In genomic region chr17:4607261-4607731, GRCh38 we compare ENCODE assay signal across 15 cellular contexts. TPM values are rescaled to one million over a fixed set of nuclear protein-coding genes. Genes with fewer than 3 reads are reported as not detected.
A peak's percentile ranks its signal among the peaks of the same experiment; 100 is the strongest.
DNase-seq lines count a peak whose midpoint lies in the region; FAIRE-seq and TF ChIP-seq lines count a peak whose summit lies in the region.
"Had no signal": no experiment of that assay in that cellular context is flagged by ENCODE, and none has a peak within 500 bp of the region (broad histone marks: within the 10 kb centered on the region; RNA-seq: fewer than 3 reads in every experiment).

No MANE protein-coding gene starts in this region.

- no peaks in the 10 kb centered on the region for H3K36me3 Mint-ChIP-seq in astrocyte (ENCODE audit: low read depth, unreplicated experiment)
- H3K36me3 Mint-ChIP-seq in neural progenitor cell, result no peaks in the 10 kb centered on the region
- H3K36me3 Mint-ChIP-seq in type B pancreatic cell, result peaks cover 17% of the 10 kb centered on the region
- H3K36me3 Mint-ChIP-seq in glutamatergic neuron (ENCODE audit: unreplicated experiment), result no peaks in the 10 kb centered on the region

- H3K4me3 Mint-ChIP-seq in astrocyte (ENCODE audit: unreplicated experiment) (no peak overlapping the region), neural progenitor cell (no peak overlapping the region), type B pancreatic cell (peak overlapping the region; percentile 75), glutamatergic neuron (ENCODE audit: unreplicated experiment) (no peak overlapping the region)
- H3K4me3 Mint-ChIP-seq: CD4-positive, alpha-beta T cell had no signal

- H3K4me1 ChIP-seq in astrocyte (ENCODE audit: insufficient read depth, low read length), result peaks cover 13% of the 10 kb centered on the region
- H3K4me1 ChIP-seq in cardiac muscle cell (ENCODE audit: low read depth), result peaks cover 74% of the 10 kb centered on the region
- peaks cover 12% of the 10 kb centered on the region for H3K4me1 ChIP-seq in neural progenitor cell

- H3K27me3 ChIP-seq in astrocyte (ENCODE audit: insufficient read depth, low read length) (peaks cover 33% of the 10 kb centered on the region), cardiac muscle cell (no peaks in the 10 kb centered on the region), neural progenitor cell (no peaks in the 10 kb centered on the region)

- no peaks in the 10 kb centered on the region for H4K20me1 ChIP-seq in astrocyte (ENCODE audit: insufficient read depth, low read length)
- H4K20me1 ChIP-seq in neural progenitor cell (ENCODE audit: low read depth), result no peaks in the 10 kb centered on the region

- H3K9me3 ChIP-seq in astrocyte (ENCODE audit: insufficient read depth, low read depth, low read length) (no peaks in the 10 kb centered on the region), cardiac muscle cell (ENCODE audit: low read depth) (no peaks in the 10 kb centered on the region), neural progenitor cell (ENCODE audit: low read depth) (no peaks in the 10 kb centered on the region)

- no peaks in the 10 kb centered on the region for H3K36me3 ChIP-seq in astrocyte (ENCODE audit: insufficient read depth, low read length)
- peaks cover 16% of the 10 kb centered on the region for H3K36me3 ChIP-seq in cardiac muscle cell
- no peaks in the 10 kb centered on the region for H3K36me3 ChIP-seq in neural progenitor cell

- H3K79me2 ChIP-seq in astrocyte (ENCODE audit: insufficient read depth, low read length) (no peaks in the 10 kb centered on the region), neural progenitor cell (ENCODE audit: low read depth) (no peaks in the 10 kb centered on the region)

- no peak overlapping the region for H3K9ac ChIP-seq in astrocyte (ENCODE audit: low read length)
- H3K9ac ChIP-seq in neural progenitor cell, result no peak overlapping the region

- no peaks in the 10 kb centered on the region for H3K9me3 Mint-ChIP-seq in astrocyte (ENCODE audit: unreplicated experiment)
- H3K9me3 Mint-ChIP-seq in neural progenitor cell, result no peaks in the 10 kb centered on the region
- no peaks in the 10 kb centered on the region for H3K9me3 Mint-ChIP-seq in type B pancreatic cell
- H3K9me3 Mint-ChIP-seq in glutamatergic neuron (ENCODE audit: unreplicated experiment), result peaks cover 1% of the 10 kb centered on the region
- H3K9me3 Mint-ChIP-seq: activated T-helper 2 cell treated with anti-CD3 and anti-CD28 coated beads, Interferon-gamma antibody, Interleukin-2, Interleukin-4, amounts not matched to agents 10 μg/mL and 5 μg/mL and 100 μg/mL, durations not matched to agents 14 hours and 24 hours and 36 hours; CD4-positive, alpha-beta T cell had no signal

- H3K27ac Mint-ChIP-seq in astrocyte (ENCODE audit: unreplicated experiment) (peak overlapping the region; percentile 41), neural progenitor cell (peak overlapping the region; percentile 65), type B pancreatic cell (peak overlapping the region; percentile 70), glutamatergic neuron (ENCODE audit: unreplicated experiment) (no peak overlapping the region)
- H3K27ac Mint-ChIP-seq: activated T-helper 2 cell treated with anti-CD3 and anti-CD28 coated beads, Interferon-gamma antibody, Interleukin-2, Interleukin-4, amounts not matched to agents 10 μg/mL and 5 μg/mL and 100 μg/mL, durations not matched to agents 14 hours and 24 hours and 36 hours; CD4-positive, alpha-beta T cell had no signal

- H3K4me3 ChIP-seq in astrocyte (ENCODE audit: insufficient read depth, low read depth, low read length), result no peak overlapping the region
- H3K4me3 ChIP-seq in cardiac muscle cell, result no peak overlapping the region
- no peak overlapping the region for H3K4me3 ChIP-seq in neural progenitor cell

- no peaks in the 10 kb centered on the region for H3F3A ChIP-seq in neural progenitor cell (ENCODE audit: low read depth)

- no peak overlapping the region for H2AFZ ChIP-seq in astrocyte (ENCODE audit: low read depth, low read length)
- H2AFZ ChIP-seq in neural progenitor cell (replicated peaks), result no peak overlapping the region

- no peak overlapping the region for H3K27ac ChIP-seq in astrocyte (ENCODE audit: low read depth, low read length)
- peak overlapping the region; percentile 96 for H3K27ac ChIP-seq in cardiac muscle cell
- H3K27ac ChIP-seq in neural progenitor cell, result no peak overlapping the region

- peaks cover 22% of the 10 kb centered on the region for H3K4me1 Mint-ChIP-seq in astrocyte (ENCODE audit: low read depth, unreplicated experiment)
- peaks cover 30% of the 10 kb centered on the region for H3K4me1 Mint-ChIP-seq in neural progenitor cell
- peaks cover 59% of the 10 kb centered on the region for H3K4me1 Mint-ChIP-seq in type B pancreatic cell (ENCODE audit: unreplicated experiment)
- H3K4me1 Mint-ChIP-seq in glutamatergic neuron (ENCODE audit: low read depth, unreplicated experiment), result peaks cover 34% of the 10 kb centered on the region

- no peak for FAIRE-seq in astrocyte (lab: Jason Lieb, UNC)

- peaks cover 24% of the 10 kb centered on the region for H3K27me3 Mint-ChIP-seq in astrocyte (ENCODE audit: low read depth, unreplicated experiment)
- peaks cover 2% of the 10 kb centered on the region for H3K27me3 Mint-ChIP-seq in neural progenitor cell (ENCODE audit: insufficient read depth, low read depth)
- H3K27me3 Mint-ChIP-seq in type B pancreatic cell, result no peaks in the 10 kb centered on the region
- H3K27me3 Mint-ChIP-seq in glutamatergic neuron (ENCODE audit: unreplicated experiment), result peaks cover 3% of the 10 kb centered on the region

- H3K4me2 ChIP-seq in astrocyte (ENCODE audit: low read length) (peak overlapping the region; percentile 30), neural progenitor cell (no peak overlapping the region)

- TF ChIP-seq CTCF in astrocyte (IDR thresholded peaks at IDR 0.05; ENCODE audit: insufficient read depth, low read depth, low read length), result no peak
- TF ChIP-seq CTCF in cardiac muscle cell (IDR thresholded peaks at IDR 0.05; ENCODE audit: low read depth, low read length), result no peak
- no peak for TF ChIP-seq CTCF in neural progenitor cell (IDR thresholded peaks at IDR 0.05)
- TF ChIP-seq CTCF in type B pancreatic cell (conservative IDR thresholded peaks at IDR 0.05), result no peak
- TF ChIP-seq CTCF in glutamatergic neuron (IDR thresholded peaks at IDR 0.05; ENCODE audit: partially characterized antibody, unreplicated experiment), result no peak

- DNase-seq in astrocyte (ENCODE audit: low read depth) (no peak), cardiac muscle cell (ENCODE audit: low read depth in 1 of 2, low spot score in 1 of 2) (peak in 1 of 2 donors; percentile 68), neural progenitor cell (ENCODE audit: low spot score) (no peak), type B pancreatic cell (ENCODE audit: extremely low spot score, unreplicated experiment) (no peak), NCI-H446 (lab: John Stamatoyannopoulos, UW) (no peak), SKM-1 treated with dmso at 0.1 percent for 144 hours (lab: John Stamatoyannopoulos, UW; ENCODE audit: unreplicated experiment) (no peak), glutamatergic neuron (no peak), activated T-cell treated with anti-CD3 and anti-CD28 coated beads for 4 hours (no peak)
- DNase-seq: activated CD4-positive, alpha-beta T cell treated with anti-CD3 and anti-CD28 coated beads for 4 hours; CD4-positive, alpha-beta T cell; central memory CD4-positive, alpha-beta T cell; islet precursor cell; NCI-H2107; occipital lobe had no signal

RNA-seq across cellular contexts. Expression of gene SMTNL2, which starts 23.0 kb away (rescaled TPM):
- total RNA-seq in astrocyte, result 0.18 and 0.26 TPM in 2 replicates
- 176 and 184 TPM in 2 replicates for total RNA-seq in cardiac muscle cell
- 269 TPM in 2 replicates for polyA plus RNA-seq in cardiac muscle cell
- total RNA-seq in neural progenitor cell (ENCODE audit: low replicate concordance), result 3.0 and 5.2 TPM in 2 replicates
- 19.4 and 25.5 TPM in 2 replicates for total RNA-seq in type B pancreatic cell (ENCODE audit: low replicate concordance)
- 22.0 TPM for total RNA-seq in glutamatergic neuron (ENCODE audit: unreplicated experiment)
- total RNA-seq: activated T-helper 2 cell treated with anti-CD3 and anti-CD28 coated beads, Interferon-gamma antibody, Interleukin-2, Interleukin-4, amounts not matched to agents 10 μg/mL and 5 μg/mL and 100 μg/mL, durations not matched to agents 14 hours and 24 hours and 36 hours; CD4-positive, alpha-beta T cell had no signal

RNA-seq across cellular contexts. Expression of gene ALOX15, which starts 34.2 kb away (rescaled TPM):
- 0.07 TPM in 1 of 2 replicates, not detected in the other for total RNA-seq in astrocyte
- total RNA-seq in cardiac muscle cell, result 0.71 and 1.1 TPM in 2 replicates
- 1.5 TPM in 1 of 2 replicates, not detected in the other for polyA plus RNA-seq in cardiac muscle cell
- 0.12 TPM in 1 of 2 replicates, not detected in the other for total RNA-seq in neural progenitor cell (ENCODE audit: low replicate concordance)
- total RNA-seq in type B pancreatic cell (ENCODE audit: low replicate concordance), result 2.1 and 4.9 TPM in 2 replicates
- total RNA-seq in glutamatergic neuron (ENCODE audit: unreplicated experiment), result not detected
- total RNA-seq: activated T-helper 2 cell treated with anti-CD3 and anti-CD28 coated beads, Interferon-gamma antibody, Interleukin-2, Interleukin-4, amounts not matched to agents 10 μg/mL and 5 μg/mL and 100 μg/mL, durations not matched to agents 14 hours and 24 hours and 36 hours; occipital lobe had no signal

RNA-seq across cellular contexts. Expression of gene GGT6, which starts 46.9 kb away (rescaled TPM):
- total RNA-seq in astrocyte (not detected in 2 replicates), cardiac muscle cell (not detected in 2 replicates), neural progenitor cell (ENCODE audit: low replicate concordance) (not detected in 2 replicates), type B pancreatic cell (ENCODE audit: low replicate concordance) (1.0 and 1.4 TPM in 2 replicates), glutamatergic neuron (ENCODE audit: unreplicated experiment) (not detected)
- polyA plus RNA-seq in cardiac muscle cell, result not detected in 2 replicates
- total RNA-seq: activated T-helper 2 cell treated with anti-CD3 and anti-CD28 coated beads, Interferon-gamma antibody, Interleukin-2, Interleukin-4, amounts not matched to agents 10 μg/mL and 5 μg/mL and 100 μg/mL, durations not matched to agents 14 hours and 24 hours and 36 hours; CD4-positive, alpha-beta T cell; occipital lobe had no signal

RNA-seq across cellular contexts. Expression of gene MYBBP1A, which starts 52.1 kb away (rescaled TPM):
- 70.0 and 71.1 TPM in 2 replicates for total RNA-seq in astrocyte
- total RNA-seq in cardiac muscle cell, result 47.4 and 57.1 TPM in 2 replicates
- polyA plus RNA-seq in cardiac muscle cell, result 51.5 and 69.3 TPM in 2 replicates
- total RNA-seq in neural progenitor cell (ENCODE audit: low replicate concordance), result 17.4 and 44.6 TPM in 2 replicates
- 63.7 and 66.0 TPM in 2 replicates for total RNA-seq in type B pancreatic cell (ENCODE audit: low replicate concordance)
- total RNA-seq in glutamatergic neuron (ENCODE audit: unreplicated experiment), result 44.8 TPM
